Comparison of ENCODE assay signal across 1 cellular context in genomic region chr6:169251822-169252804, GRCh38.
TF ChIP-seq lines count a peak whose summit lies in the region.

No MANE protein-coding gene starts in this region.

TF ChIP-seq in SK-N-SH, 30 proteins besides CTCF, POLR2A, EP300 and RAD21 (continued from another document):
- TF ChIP-seq, protein P1, sequence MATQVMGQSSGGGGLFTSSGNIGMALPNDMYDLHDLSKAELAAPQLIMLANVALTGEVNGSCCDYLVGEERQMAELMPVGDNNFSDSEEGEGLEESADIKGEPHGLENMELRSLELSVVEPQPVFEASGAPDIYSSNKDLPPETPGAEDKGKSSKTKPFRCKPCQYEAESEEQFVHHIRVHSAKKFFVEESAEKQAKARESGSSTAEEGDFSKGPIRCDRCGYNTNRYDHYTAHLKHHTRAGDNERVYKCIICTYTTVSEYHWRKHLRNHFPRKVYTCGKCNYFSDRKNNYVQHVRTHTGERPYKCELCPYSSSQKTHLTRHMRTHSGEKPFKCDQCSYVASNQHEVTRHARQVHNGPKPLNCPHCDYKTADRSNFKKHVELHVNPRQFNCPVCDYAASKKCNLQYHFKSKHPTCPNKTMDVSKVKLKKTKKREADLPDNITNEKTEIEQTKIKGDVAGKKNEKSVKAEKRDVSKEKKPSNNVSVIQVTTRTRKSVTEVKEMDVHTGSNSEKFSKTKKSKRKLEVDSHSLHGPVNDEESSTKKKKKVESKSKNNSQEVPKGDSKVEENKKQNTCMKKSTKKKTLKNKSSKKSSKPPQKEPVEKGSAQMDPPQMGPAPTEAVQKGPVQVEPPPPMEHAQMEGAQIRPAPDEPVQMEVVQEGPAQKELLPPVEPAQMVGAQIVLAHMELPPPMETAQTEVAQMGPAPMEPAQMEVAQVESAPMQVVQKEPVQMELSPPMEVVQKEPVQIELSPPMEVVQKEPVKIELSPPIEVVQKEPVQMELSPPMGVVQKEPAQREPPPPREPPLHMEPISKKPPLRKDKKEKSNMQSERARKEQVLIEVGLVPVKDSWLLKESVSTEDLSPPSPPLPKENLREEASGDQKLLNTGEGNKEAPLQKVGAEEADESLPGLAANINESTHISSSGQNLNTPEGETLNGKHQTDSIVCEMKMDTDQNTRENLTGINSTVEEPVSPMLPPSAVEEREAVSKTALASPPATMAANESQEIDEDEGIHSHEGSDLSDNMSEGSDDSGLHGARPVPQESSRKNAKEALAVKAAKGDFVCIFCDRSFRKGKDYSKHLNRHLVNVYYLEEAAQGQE (IDR thresholded peaks at IDR 0.05; ENCODE audit: low read depth, low read length), result no peak
- TF ChIP-seq, protein P2, sequence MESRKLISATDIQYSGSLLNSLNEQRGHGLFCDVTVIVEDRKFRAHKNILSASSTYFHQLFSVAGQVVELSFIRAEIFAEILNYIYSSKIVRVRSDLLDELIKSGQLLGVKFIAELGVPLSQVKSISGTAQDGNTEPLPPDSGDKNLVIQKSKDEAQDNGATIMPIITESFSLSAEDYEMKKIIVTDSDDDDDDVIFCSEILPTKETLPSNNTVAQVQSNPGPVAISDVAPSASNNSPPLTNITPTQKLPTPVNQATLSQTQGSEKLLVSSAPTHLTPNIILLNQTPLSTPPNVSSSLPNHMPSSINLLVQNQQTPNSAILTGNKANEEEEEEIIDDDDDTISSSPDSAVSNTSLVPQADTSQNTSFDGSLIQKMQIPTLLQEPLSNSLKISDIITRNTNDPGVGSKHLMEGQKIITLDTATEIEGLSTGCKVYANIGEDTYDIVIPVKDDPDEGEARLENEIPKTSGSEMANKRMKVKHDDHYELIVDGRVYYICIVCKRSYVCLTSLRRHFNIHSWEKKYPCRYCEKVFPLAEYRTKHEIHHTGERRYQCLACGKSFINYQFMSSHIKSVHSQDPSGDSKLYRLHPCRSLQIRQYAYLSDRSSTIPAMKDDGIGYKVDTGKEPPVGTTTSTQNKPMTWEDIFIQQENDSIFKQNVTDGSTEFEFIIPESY (IDR thresholded peaks at IDR 0.05; ENCODE audit: borderline replicate concordance, low read depth), result no peak
TF ChIP-seq in SK-N-SH: peak in this region for 0.
